In the genomic region with DNA sequence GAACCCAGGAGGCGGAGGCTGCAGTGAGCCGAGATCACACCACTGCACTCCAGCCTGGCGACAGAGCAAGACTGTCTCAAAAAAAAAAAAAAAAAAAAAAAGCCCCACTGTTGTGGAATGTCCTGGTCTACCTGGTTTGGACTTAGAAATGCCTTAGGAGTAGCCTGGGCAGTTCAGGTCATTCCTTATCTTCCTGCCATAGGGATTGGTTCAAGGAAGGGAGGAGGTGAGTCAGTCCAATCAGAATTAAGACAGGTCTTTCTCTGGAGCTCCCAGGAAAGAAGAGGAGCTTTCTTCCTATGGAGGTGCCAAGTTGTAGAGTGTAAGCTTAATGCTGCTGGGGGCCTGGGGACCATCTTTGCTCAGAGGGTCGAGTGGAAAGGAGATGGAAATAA, we compare ENCODE assay signal across 1 cellular context.
TF ChIP-seq lines count a peak whose summit lies in the region.

No MANE protein-coding gene starts in this region.

TF ChIP-seq in GM12878, 131 proteins besides CTCF, POLR2A, EP300 and RAD21:
- TF ChIP-seq, protein P1, sequence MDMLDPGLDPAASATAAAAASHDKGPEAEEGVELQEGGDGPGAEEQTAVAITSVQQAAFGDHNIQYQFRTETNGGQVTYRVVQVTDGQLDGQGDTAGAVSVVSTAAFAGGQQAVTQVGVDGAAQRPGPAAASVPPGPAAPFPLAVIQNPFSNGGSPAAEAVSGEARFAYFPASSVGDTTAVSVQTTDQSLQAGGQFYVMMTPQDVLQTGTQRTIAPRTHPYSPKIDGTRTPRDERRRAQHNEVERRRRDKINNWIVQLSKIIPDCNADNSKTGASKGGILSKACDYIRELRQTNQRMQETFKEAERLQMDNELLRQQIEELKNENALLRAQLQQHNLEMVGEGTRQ (IDR thresholded peaks at IDR 0.05; ENCODE audit: borderline replicate concordance, low read depth, low read length) = no peak
- TF ChIP-seq, protein P2, sequence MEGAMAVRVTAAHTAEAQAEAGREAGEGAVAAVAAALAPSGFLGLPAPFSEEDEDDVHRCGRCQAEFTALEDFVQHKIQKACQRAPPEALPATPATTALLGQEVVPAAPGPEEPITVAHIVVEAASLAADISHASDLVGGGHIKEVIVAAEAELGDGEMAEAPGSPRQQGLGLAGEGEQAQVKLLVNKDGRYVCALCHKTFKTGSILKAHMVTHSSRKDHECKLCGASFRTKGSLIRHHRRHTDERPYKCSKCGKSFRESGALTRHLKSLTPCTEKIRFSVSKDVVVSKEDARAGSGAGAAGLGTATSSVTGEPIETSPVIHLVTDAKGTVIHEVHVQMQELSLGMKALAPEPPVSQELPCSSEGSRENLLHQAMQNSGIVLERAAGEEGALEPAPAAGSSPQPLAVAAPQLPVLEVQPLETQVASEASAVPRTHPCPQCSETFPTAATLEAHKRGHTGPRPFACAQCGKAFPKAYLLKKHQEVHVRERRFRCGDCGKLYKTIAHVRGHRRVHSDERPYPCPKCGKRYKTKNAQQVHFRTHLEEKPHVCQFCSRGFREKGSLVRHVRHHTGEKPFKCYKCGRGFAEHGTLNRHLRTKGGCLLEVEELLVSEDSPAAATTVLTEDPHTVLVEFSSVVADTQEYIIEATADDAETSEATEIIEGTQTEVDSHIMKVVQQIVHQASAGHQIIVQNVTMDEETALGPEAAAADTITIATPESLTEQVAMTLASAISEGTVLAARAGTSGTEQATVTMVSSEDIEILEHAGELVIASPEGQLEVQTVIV (IDR thresholded peaks at IDR 0.05; ENCODE audit: borderline replicate concordance, partially characterized antibody) = no peak
- TF ChIP-seq GATAD2B (conservative IDR thresholded peaks at IDR 0.05; ENCODE audit: low read depth) (no peak), SUZ12 (IDR thresholded peaks at IDR 0.05; ENCODE audit: unreplicated experiment) (no peak), PML (IDR thresholded peaks at IDR 0.05; ENCODE audit: low read length) (no peak)
- TF ChIP-seq, protein P3, sequence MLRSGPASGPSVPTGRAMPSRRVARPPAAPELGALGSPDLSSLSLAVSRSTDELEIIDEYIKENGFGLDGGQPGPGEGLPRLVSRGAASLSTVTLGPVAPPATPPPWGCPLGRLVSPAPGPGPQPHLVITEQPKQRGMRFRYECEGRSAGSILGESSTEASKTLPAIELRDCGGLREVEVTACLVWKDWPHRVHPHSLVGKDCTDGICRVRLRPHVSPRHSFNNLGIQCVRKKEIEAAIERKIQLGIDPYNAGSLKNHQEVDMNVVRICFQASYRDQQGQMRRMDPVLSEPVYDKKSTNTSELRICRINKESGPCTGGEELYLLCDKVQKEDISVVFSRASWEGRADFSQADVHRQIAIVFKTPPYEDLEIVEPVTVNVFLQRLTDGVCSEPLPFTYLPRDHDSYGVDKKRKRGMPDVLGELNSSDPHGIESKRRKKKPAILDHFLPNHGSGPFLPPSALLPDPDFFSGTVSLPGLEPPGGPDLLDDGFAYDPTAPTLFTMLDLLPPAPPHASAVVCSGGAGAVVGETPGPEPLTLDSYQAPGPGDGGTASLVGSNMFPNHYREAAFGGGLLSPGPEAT (IDR thresholded peaks at IDR 0.05; ENCODE audit: low read depth) = no peak
